In the genomic region with DNA sequence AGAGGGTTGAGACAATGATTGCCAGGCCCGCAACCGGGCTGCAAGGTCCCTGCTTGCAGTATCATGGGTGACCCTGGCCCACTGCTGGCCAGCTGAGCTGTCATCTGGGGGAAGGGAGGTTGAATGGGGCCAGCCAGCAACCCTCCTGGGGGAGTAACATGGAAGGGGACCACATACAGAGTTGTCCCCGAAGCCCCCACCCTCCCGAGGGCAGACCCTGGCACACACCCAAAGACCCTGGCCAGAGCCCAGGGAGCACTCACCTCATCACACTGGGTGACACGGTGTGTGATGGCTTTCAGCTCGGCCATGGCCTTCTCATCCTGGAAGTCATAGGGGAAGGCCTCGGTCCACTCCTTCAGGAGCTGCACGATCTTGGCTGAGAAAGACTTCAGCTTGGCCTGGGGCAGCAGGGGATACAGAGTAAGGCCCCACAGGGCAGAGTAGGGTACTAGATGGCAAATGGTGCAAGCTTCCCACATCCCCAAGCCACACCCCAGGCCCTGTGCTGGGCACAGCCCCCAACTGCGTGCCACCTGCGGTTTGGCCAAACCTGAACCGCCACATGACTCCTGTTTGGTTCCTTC, we compare ENCODE assay signal across 10 cellular contexts.
DNase-seq lines count a peak whose midpoint lies in the region; ATAC-seq, FAIRE-seq and TF ChIP-seq lines count a peak whose summit lies in the region.
"Had no signal": no experiment of that assay in that cellular context is flagged by ENCODE, and none has a peak within 500 bp of the region (broad histone marks: within the 10 kb centered on the region; RNA-seq: fewer than 3 reads in every experiment).

No MANE protein-coding gene starts in this region.

- no peak for FAIRE-seq in urothelium cell line (lab: Jason Lieb, UNC)

- H3K18ac ChIP-seq in mesendoderm (ENCODE audit: low read length), result no peak overlapping the region

- no peak overlapping the region for H3K4me2 ChIP-seq in mesendoderm (ENCODE audit: low read length)

- H2BK15ac ChIP-seq in mesendoderm (replicated peaks; ENCODE audit: low read depth), result no peak overlapping the region

- H3K27ac ChIP-seq in breast epithelium (no peak overlapping the region), mesendoderm (ENCODE audit: low read depth, low read length) (no peak overlapping the region)
- H3K27ac ChIP-seq: RWPE1 had no signal

- intact Hi-C loops in Right ventricle myocardium superior (cut with DNase I) (no loop called here), Right ventricle myocardium inferior (cut with DNase I) (no loop called here), breast epithelium (cut with DNase I; ENCODE audit: low total_unique reads) (no loop called here)

- H3K4me3 ChIP-seq in breast epithelium (no peak overlapping the region), mesendoderm (ENCODE audit: low read length) (no peak overlapping the region)

- no CpG with 5 or more reads among the region's 11 CpGs for WGBS in mesendoderm (ENCODE audit: extremely low coverage, insufficient coverage, low lambda C conversion rate)

- peak overlapping the region; percentile 2 for H3K9ac ChIP-seq in mesendoderm (ENCODE audit: low read length)

- peaks cover 5% of the 10 kb centered on the region for H3K79me1 ChIP-seq in mesendoderm (ENCODE audit: low read length)

- TF ChIP-seq CTCF in breast epithelium (IDR thresholded peaks at IDR 0.05), result no peak

- H3K27me3 ChIP-seq in breast epithelium (no peaks in the 10 kb centered on the region), mesendoderm (ENCODE audit: insufficient read depth, low read length, poor library complexity) (no peaks in the 10 kb centered on the region)
- H3K27me3 ChIP-seq: BE2C had no signal

- ATAC-seq in Right ventricle myocardium superior (ENCODE audit: poor library complexity) (no peak), Right ventricle myocardium inferior (no peak), GM19351 (IDR thresholded peaks at IDR 0.05; ENCODE audit: unreplicated experiment) (no peak)

- TF ChIP-seq POLR2A in breast epithelium (IDR thresholded peaks at IDR 0.05), result no peak

- no peak overlapping the region for H4K8ac ChIP-seq in mesendoderm (ENCODE audit: low read depth, low read length)

- H2BK5ac ChIP-seq in mesendoderm (ENCODE audit: low read length), result no peak overlapping the region

- H3K56ac ChIP-seq in mesendoderm (ENCODE audit: low read length), result peak overlapping the region; percentile 3

- H3K36me3 ChIP-seq in breast epithelium, result no peaks in the 10 kb centered on the region
- peaks cover 3% of the 10 kb centered on the region for H3K36me3 ChIP-seq in mesendoderm (ENCODE audit: control insufficient read depth, insufficient read depth, low read length)
- H3K36me3 ChIP-seq: BE2C had no signal

- no peak overlapping the region for H3K4ac ChIP-seq in mesendoderm (ENCODE audit: low read depth, low read length)

- H2AK5ac ChIP-seq in mesendoderm (ENCODE audit: low read length), result no peak overlapping the region

- no peak overlapping the region for H2BK120ac ChIP-seq in mesendoderm (ENCODE audit: low read depth, low read length)

- H3K23ac ChIP-seq in mesendoderm (ENCODE audit: low read length), result no peak overlapping the region

- no peaks in the 10 kb centered on the region for H3K4me1 ChIP-seq in breast epithelium
- no peaks in the 10 kb centered on the region for H3K4me1 ChIP-seq in mesendoderm (ENCODE audit: control insufficient read depth, low read depth, low read length)
- H3K4me1 ChIP-seq: BE2C had no signal

- H3K9me3 ChIP-seq in breast epithelium, result no peaks in the 10 kb centered on the region
- H3K9me3 ChIP-seq: BE2C had no signal

- no peaks in the 10 kb centered on the region for H3K79me2 ChIP-seq in mesendoderm (ENCODE audit: control insufficient read depth, insufficient read depth, low read length)

- no peak overlapping the region for H4K5ac ChIP-seq in mesendoderm (ENCODE audit: low read length)

- DNase-seq in Right ventricle myocardium superior (peak; percentile 38), Right ventricle myocardium inferior (ENCODE audit: missing footprints) (no peak), breast epithelium (ENCODE audit: low spot score in 2 of 2) (peak; percentile 16 to 36), mesendoderm (no peak), urothelium cell line (ENCODE audit: low spot score) (peak; percentile 11), COLO668 (lab: John Stamatoyannopoulos, UW; ENCODE audit: unreplicated experiment) (no peak), DMS53 (lab: John Stamatoyannopoulos, UW) (no peak)

Comparison
In these comparisons a context has a peak if more than half of its experiments do, and no peak if none do; other contexts are left out.
1. DNase-seq: peak in Right ventricle myocardium superior (single experiment), breast epithelium (2 of 2) and urothelium cell line (single experiment); none in Right ventricle myocardium inferior (single experiment), mesendoderm (single experiment), COLO668 (single experiment) and DMS53 (single experiment).